In genomic region chr18:34385306-34385705, GRCh38 we compare ENCODE assay signal across 6 cellular contexts.
"Had no signal": no experiment of that assay in that cellular context is flagged by ENCODE, and none has a peak within 500 bp of the region (broad histone marks: within the 10 kb centered on the region; RNA-seq: fewer than 3 reads in every experiment).

No MANE protein-coding gene starts in this region.

- DNase-seq: IMR-90, KBM-7, KG1 had no signal

- H3K27ac ChIP-seq: HL-60 had no signal

- ATAC-seq: HepG2, K562 had no signal

- H3K4me3 ChIP-seq: K562 had no signal
